Comparison of ENCODE assay signal across 28 cellular contexts in the genomic region with DNA sequence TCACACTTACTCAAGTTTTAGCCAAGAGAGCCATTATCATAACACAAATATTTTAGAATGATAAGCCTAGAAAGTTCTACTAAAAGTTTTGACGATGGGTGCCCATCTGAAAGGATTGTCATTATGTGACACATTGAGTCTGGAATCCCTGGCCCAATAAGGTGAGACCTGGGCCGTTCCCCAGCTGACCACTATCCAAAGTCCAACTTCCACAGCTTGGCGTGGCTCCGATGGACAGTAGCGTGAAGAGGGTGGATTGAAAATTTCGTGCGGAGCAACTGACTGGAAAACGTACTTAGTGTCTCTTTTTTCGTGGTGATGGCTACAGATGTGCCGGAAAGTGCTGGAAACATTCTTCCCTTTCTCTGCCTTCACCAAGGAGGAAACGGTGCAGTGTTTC.
"Had no signal": no experiment of that assay in that cellular context is flagged by ENCODE, and none has a peak within 500 bp of the region (broad histone marks: within the 10 kb centered on the region; RNA-seq: fewer than 3 reads in every experiment).

No MANE protein-coding gene starts in this region.

- H3K27me3 ChIP-seq: ascending aorta, body of pancreas, MG63 had no signal

- H3K36me3 ChIP-seq: ascending aorta, MG63, SJCRH30 had no signal

- DNase-seq: activated CD4-positive, alpha-beta T cell treated with anti-CD3 and anti-CD28 coated beads for 4 hours; activated CD8-positive, alpha-beta memory T cell treated with anti-CD3 and anti-CD28 coated beads, Interleukin-2, amount 50 U/mL, for 4 hours; activated CD8-positive, alpha-beta T cell treated with anti-CD3 and anti-CD28 coated beads for 36 hours; activated naive CD8-positive, alpha-beta T cell treated with anti-CD3 and anti-CD28 coated beads, Interleukin-2, amount 50 U/mL, for 24 hours; activated T-cell treated with anti-CD3 and anti-CD28 coated beads, Interleukin-2, amount 50 U/mL, for 72 hours; amniotic stem cell; body of pancreas; central memory CD4-positive, alpha-beta T cell; MG63; NCI-H1092 treated with DMSO at 0.1 percent for 48 hours; NCI-H1417 treated with DMSO at 0.1 percent for 48 hours; NCI-H1694 treated with DMSO at 0.1 percent for 48 hours; NCI-H2029 treated with DMSO at 0.1 percent for 48 hours; NCI-H345; NCI-H510A treated with DMSO at 0.1 percent for 48 hours; NCI-H69; NK-92 treated with Interleukin-12 subunit alpha and Interleukin-12 subunit beta, amount 100 ng/mL, for 24 hours; OCI-M1; Right ventricle myocardium superior; RPMI8226; SJCRH30; SK-N-SH; T-helper 1 cell had no signal

- H3K27ac ChIP-seq: ascending aorta, body of pancreas, SJCRH30 had no signal

- H3K4me1 ChIP-seq: SJCRH30 had no signal

- H3K4me3 ChIP-seq: ascending aorta, body of pancreas, MG63, SJCRH30 had no signal

- H3K27ac Mint-ChIP-seq: activated CD8-positive, alpha-beta T cell treated with anti-CD3 and anti-CD28 coated beads for 36 hours; activated naive CD8-positive, alpha-beta T cell treated with anti-CD3 and anti-CD28 coated beads, Interleukin-2, amount 50 U/mL, for 24 hours; activated T-cell treated with anti-CD3 and anti-CD28 coated beads, Interleukin-2, amount 50 U/mL, for 72 hours; activated T-helper 2 cell treated with anti-CD3 and anti-CD28 coated beads, Interferon-gamma antibody, Interleukin-2, Interleukin-4, amounts not matched to agents 10 μg/mL and 5 μg/mL and 100 μg/mL, durations not matched to agents 14 hours and 24 hours and 36 hours had no signal

- H3K9ac ChIP-seq: SK-N-SH had no signal

- H3K36me3 Mint-ChIP-seq: activated naive CD4-positive, alpha-beta T cell treated with anti-CD3 and anti-CD28 coated beads, Interleukin-2, amount 50 U/mL, for 72 hours had no signal

- H3K4me3 Mint-ChIP-seq: activated CD8-positive, alpha-beta T cell treated with anti-CD3 and anti-CD28 coated beads for 36 hours; activated naive CD8-positive, alpha-beta T cell treated with anti-CD3 and anti-CD28 coated beads, Interleukin-2, amount 50 U/mL, for 24 hours; activated T-cell treated with anti-CD3 and anti-CD28 coated beads, Interleukin-2, amount 50 U/mL, for 72 hours had no signal

- ATAC-seq: activated CD4-positive, CD25-positive, alpha-beta regulatory T cell treated with anti-CD3 and anti-CD28 coated beads, Interleukin-2, amount 50 U/mL, for 24 hours; activated CD8-positive, alpha-beta T cell treated with anti-CD3 and anti-CD28 coated beads for 36 hours; activated naive CD4-positive, alpha-beta T cell treated with anti-CD3 and anti-CD28 coated beads, Interleukin-2, amount 50 U/mL, for 72 hours; activated T-cell treated with anti-CD3 and anti-CD28 coated beads, Interleukin-2, amount 50 U/mL, for 72 hours; body of pancreas; Panc1 had no signal

- H3K9me3 Mint-ChIP-seq: activated CD8-positive, alpha-beta T cell treated with anti-CD3 and anti-CD28 coated beads for 36 hours; activated naive CD4-positive, alpha-beta T cell treated with anti-CD3 and anti-CD28 coated beads, Interleukin-2, amount 50 U/mL, for 72 hours; activated naive CD8-positive, alpha-beta T cell treated with anti-CD3 and anti-CD28 coated beads, Interleukin-2, amount 50 U/mL, for 24 hours; activated T-cell treated with anti-CD3 and anti-CD28 coated beads, Interleukin-2, amount 50 U/mL, for 72 hours; activated T-helper 2 cell treated with anti-CD3 and anti-CD28 coated beads, Interferon-gamma antibody, Interleukin-2, Interleukin-4, amounts not matched to agents 10 μg/mL and 5 μg/mL and 100 μg/mL, durations not matched to agents 14 hours and 24 hours and 36 hours had no signal

- H3K9me3 ChIP-seq: ascending aorta, body of pancreas, MG63, SJCRH30, SK-N-SH had no signal

- H3K4me2 ChIP-seq: SK-N-SH had no signal
